In the genomic region with DNA sequence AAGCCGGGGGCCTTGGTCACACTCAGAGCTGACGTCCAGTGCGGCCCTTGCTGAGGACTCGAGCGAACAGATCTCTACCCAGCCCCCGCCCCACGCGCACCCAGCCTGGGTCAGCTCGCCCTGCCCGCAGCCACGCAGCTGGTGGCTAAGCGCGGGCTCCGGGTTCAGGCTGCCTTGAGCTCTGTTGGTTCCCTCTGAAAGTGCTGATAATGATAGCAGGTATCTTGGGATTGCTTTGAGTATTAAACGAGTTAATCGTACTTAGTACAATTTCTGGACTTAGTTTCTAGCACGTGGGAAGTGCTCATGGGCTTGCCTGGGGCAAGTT, we compare ENCODE assay signal across 1 cellular context.
TF ChIP-seq lines count a peak whose summit lies in the region.

No MANE protein-coding gene starts in this region.

TF ChIP-seq in HepG2, 621 proteins besides CTCF, POLR2A, EP300 and RAD21 (continued from another document):
- TF ChIP-seq FOXC1 (CRISPR knock-in tag; IDR thresholded peaks at IDR 0.05; ENCODE audit: borderline replicate concordance): peak; percentile 2; the same call in 1 of the 2 replicates
- TF ChIP-seq ZNF343 (CRISPR knock-in tag; IDR thresholded peaks at IDR 0.05): no peak
- no peak for TF ChIP-seq MAFF (IDR thresholded peaks at IDR 0.05; ENCODE audit: low read depth, low read length)
- no peak for TF ChIP-seq SRSF4 (IDR thresholded peaks at IDR 0.05; ENCODE audit: low read depth, low read length, poor library complexity, severe bottlenecking)
- TF ChIP-seq, protein P1, sequence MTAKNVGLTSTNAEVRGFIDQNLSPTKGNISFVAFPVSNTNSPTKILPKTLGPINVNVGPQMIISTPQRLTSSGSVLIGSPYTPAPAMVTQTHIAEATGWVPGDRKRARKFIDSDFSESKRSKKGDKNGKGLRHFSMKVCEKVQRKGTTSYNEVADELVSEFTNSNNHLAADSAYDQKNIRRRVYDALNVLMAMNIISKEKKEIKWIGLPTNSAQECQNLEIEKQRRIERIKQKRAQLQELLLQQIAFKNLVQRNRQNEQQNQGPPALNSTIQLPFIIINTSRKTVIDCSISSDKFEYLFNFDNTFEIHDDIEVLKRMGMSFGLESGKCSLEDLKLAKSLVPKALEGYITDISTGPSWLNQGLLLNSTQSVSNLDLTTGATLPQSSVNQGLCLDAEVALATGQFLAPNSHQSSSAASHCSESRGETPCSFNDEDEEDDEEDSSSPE (CRISPR knock-in tag; IDR thresholded peaks at IDR 0.05): no peak
- TF ChIP-seq, protein P2, sequence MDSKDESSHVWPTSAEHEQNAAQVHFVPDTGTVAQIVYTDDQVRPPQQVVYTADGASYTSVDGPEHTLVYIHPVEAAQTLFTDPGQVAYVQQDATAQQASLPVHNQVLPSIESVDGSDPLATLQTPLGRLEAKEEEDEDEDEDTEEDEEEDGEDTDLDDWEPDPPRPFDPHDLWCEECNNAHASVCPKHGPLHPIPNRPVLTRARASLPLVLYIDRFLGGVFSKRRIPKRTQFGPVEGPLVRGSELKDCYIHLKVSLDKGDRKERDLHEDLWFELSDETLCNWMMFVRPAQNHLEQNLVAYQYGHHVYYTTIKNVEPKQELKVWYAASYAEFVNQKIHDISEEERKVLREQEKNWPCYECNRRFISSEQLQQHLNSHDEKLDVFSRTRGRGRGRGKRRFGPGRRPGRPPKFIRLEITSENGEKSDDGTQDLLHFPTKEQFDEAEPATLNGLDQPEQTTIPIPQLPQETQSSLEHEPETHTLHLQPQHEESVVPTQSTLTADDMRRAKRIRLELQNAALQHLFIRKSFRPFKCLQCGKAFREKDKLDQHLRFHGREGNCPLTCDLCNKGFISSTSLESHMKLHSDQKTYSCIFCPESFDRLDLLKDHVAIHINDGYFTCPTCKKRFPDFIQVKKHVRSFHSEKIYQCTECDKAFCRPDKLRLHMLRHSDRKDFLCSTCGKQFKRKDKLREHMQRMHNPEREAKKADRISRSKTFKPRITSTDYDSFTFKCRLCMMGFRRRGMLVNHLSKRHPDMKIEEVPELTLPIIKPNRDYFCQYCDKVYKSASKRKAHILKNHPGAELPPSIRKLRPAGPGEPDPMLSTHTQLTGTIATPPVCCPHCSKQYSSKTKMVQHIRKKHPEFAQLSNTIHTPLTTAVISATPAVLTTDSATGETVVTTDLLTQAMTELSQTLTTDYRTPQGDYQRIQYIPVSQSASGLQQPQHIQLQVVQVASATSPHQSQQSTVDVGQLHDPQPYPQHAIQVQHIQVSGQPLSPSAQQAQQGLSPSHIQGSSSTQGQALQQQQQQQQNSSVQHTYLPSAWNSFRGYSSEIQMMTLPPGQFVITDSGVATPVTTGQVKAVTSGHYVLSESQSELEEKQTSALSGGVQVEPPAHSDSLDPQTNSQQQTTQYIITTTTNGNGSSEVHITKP (CRISPR knock-in tag; IDR thresholded peaks at IDR 0.05; ENCODE audit: low read depth): no peak
- TF ChIP-seq HOXA3 (CRISPR knock-in tag; IDR thresholded peaks at IDR 0.05): no peak
- TF ChIP-seq THYN1 (CRISPR knock-in tag; IDR thresholded peaks at IDR 0.05; ENCODE audit: borderline replicate concordance, low read depth): no peak
- TF ChIP-seq ZNF569 (CRISPR knock-in tag; IDR thresholded peaks at IDR 0.05; ENCODE audit: borderline replicate concordance): 0 out of 2 replicates have a peak, but pooled peaks have one; percentile 1
- TF ChIP-seq AKAP8 (CRISPR knock-in tag; IDR thresholded peaks at IDR 0.05): no peak
- TF ChIP-seq ZNF431 (CRISPR knock-in tag; IDR thresholded peaks at IDR 0.05; ENCODE audit: borderline replicate concordance, low read depth): no peak
